In genomic region chr5:93953442-93953841, GRCh38 we compare ENCODE assay signal across 23 cellular contexts.
DNase-seq lines count a peak whose midpoint lies in the region; ATAC-seq and TF ChIP-seq lines count a peak whose summit lies in the region.
"Had no signal": no experiment of that assay in that cellular context is flagged by ENCODE, and none has a peak within 500 bp of the region (broad histone marks: within the 10 kb centered on the region; RNA-seq: fewer than 3 reads in every experiment).

No MANE protein-coding gene starts in this region.

- H2BK5ac ChIP-seq in mesendoderm (ENCODE audit: low read length), result no peak overlapping the region

- no peak overlapping the region for H3K56ac ChIP-seq in mesendoderm (ENCODE audit: low read length)

- H3K9me3 Mint-ChIP-seq in CD4-positive, CD25-positive, alpha-beta regulatory T cell, result peaks cover 0 to 11% (median 4%) of the 10 kb centered on the region in 7 donors
- no peaks in the 10 kb centered on the region for H3K9me3 Mint-ChIP-seq in endodermal cell

- H2AFZ ChIP-seq in HCT116 (ENCODE audit: low read depth, low read length, poor library complexity, severe bottlenecking), result no peak overlapping the region

- H2BK120ac ChIP-seq in mesendoderm (ENCODE audit: low read depth, low read length), result no peak overlapping the region

- RAD21 ChIA-PET in HCT116 (lab: Charles Lee; ENCODE audit: low non-redundant PET in 1 of 2, low total read pairs in 2 of 2, uncharacterized antibody in 2 of 2, unreplicated experiment in 2 of 2), result no interaction called here

- no peaks in the 10 kb centered on the region for H4K20me1 ChIP-seq in HCT116 (ENCODE audit: insufficient read depth)
- H4K20me1 ChIP-seq: BLaER1 treated with 17β-estradiol and CSF1 and Interleukin-3, amounts not matched to agents 10 nM and 100 nM had no signal

- intact Hi-C loops in HCT116 (cut with micrococcal nuclease), result no loop called here

- H3K36me3 ChIP-seq in CD4-positive, CD25-positive, alpha-beta regulatory T cell (ENCODE audit: control insufficient read depth, insufficient read depth, low read length), result peaks cover 16% of the 10 kb centered on the region
- H3K36me3 ChIP-seq in HCT116 (ENCODE audit: control insufficient read depth in 1 of 2, insufficient read depth in 2 of 2, low read length in 2 of 2) (no peaks in the 10 kb centered on the region), endodermal cell (ENCODE audit: control insufficient read depth, insufficient read depth, low read length) (no peaks in the 10 kb centered on the region), mesendoderm (ENCODE audit: control insufficient read depth, insufficient read depth, low read length) (no peaks in the 10 kb centered on the region)
- H3K36me3 ChIP-seq: BE2C had no signal

- no peaks in the 10 kb centered on the region for H3K79me1 ChIP-seq in mesendoderm (ENCODE audit: low read length)

- H3K79me2 ChIP-seq in HCT116 (ENCODE audit: insufficient read depth, low read length) (no peaks in the 10 kb centered on the region), mesendoderm (ENCODE audit: control insufficient read depth, insufficient read depth, low read length) (no peaks in the 10 kb centered on the region)

- H4K5ac ChIP-seq in mesendoderm (ENCODE audit: low read length), result no peak overlapping the region

- H3K4me2 ChIP-seq in HCT116 (ENCODE audit: low read length) (no peak overlapping the region), mesendoderm (ENCODE audit: low read length) (no peak overlapping the region)
- H3K4me2 ChIP-seq: A549; BLaER1 treated with 17β-estradiol and CSF1 and Interleukin-3, amounts not matched to agents 10 nM and 100 nM had no signal

- H3K4ac ChIP-seq in mesendoderm (ENCODE audit: low read depth, low read length), result no peak overlapping the region

- no peaks in the 10 kb centered on the region for H3K27me3 Mint-ChIP-seq in CD4-positive, CD25-positive, alpha-beta regulatory T cell
- no peaks in the 10 kb centered on the region for H3K27me3 Mint-ChIP-seq in endodermal cell (ENCODE audit: insufficient read depth)
- H3K27me3 Mint-ChIP-seq: CD4-positive, alpha-beta memory T cell had no signal

- no peak overlapping the region for H2AK5ac ChIP-seq in mesendoderm (ENCODE audit: low read length)

- DNase-seq in CD4-positive, CD25-positive, alpha-beta regulatory T cell, result no peak
- no peak for DNase-seq in HCT116 (ENCODE audit: low read depth, low spot score)
- no peak for DNase-seq in endodermal cell
- peak; percentile 10 for DNase-seq in mesendoderm
- DNase-seq in activated CD8-positive, alpha-beta memory T cell treated with anti-CD3 and anti-CD28 coated beads, Interleukin-2, amount 50 U/mL, for 4 hours, result no peak
- DNase-seq: 8988T; ACHN; AML-193; BE2C; Calu3; CD4-positive, alpha-beta memory T cell; COR-L47; DMS53; DMS79 treated with DMSO at 0.1 percent for 48 hours; GF-D8; GOT3; H7; HCEC 1CT had no signal

- no TSS peak for BruUV-seq in HCT116 (replicated peaks; lab: Mats Ljungman, UMichigan)

- no peaks in the 10 kb centered on the region for H3K9me3 ChIP-seq in CD4-positive, CD25-positive, alpha-beta regulatory T cell (ENCODE audit: control insufficient read depth in 2 of 2, low read length in 2 of 2)
- no peaks in the 10 kb centered on the region for H3K9me3 ChIP-seq in HCT116 (ENCODE audit: control insufficient read depth in 1 of 2, insufficient read depth in 1 of 2, low read depth in 1 of 2, low read length in 2 of 2)
- no peaks in the 10 kb centered on the region for H3K9me3 ChIP-seq in endodermal cell (ENCODE audit: control insufficient read depth, low read length)
- H3K9me3 ChIP-seq: A549, BE2C had no signal

- CTCF ChIA-PET in HCT116 (lab: Charles Lee), result no interaction called here

- POLR2A ChIA-PET in HCT116 (lab: Charles Lee), result no interaction called here

- TF ChIP-seq CTCF in HCT116 (IDR thresholded peaks at IDR 0.05 in 2 of 3, conservative IDR thresholded peaks at IDR 0.05 in 1 of 3; ENCODE audit: borderline replicate concordance in 1 of 3, insufficient read depth in 1 of 3, low read depth in 2 of 3, low read length in 2 of 3) (no peak), endodermal cell (conservative IDR thresholded peaks at IDR 0.05) (peak; percentile 41)

- H3K4me3 ChIP-seq in CD4-positive, CD25-positive, alpha-beta regulatory T cell (ENCODE audit: low read depth, low read length), result no peak overlapping the region
- H3K4me3 ChIP-seq in HCT116 (replicated peaks in 1 of 2; ENCODE audit: low read depth in 1 of 2, low read length in 2 of 2), result no peak overlapping the region
- H3K4me3 ChIP-seq in endodermal cell (ENCODE audit: low read length), result no peak overlapping the region
- no peak overlapping the region for H3K4me3 ChIP-seq in mesendoderm (ENCODE audit: low read length)
- H3K4me3 ChIP-seq: A549; BLaER1 treated with 17β-estradiol and CSF1 and Interleukin-3, amounts not matched to agents 10 nM and 100 nM had no signal

- TF ChIP-seq RAD21 in HCT116 (IDR thresholded peaks at IDR 0.05; ENCODE audit: low read depth), result no peak

- no peak overlapping the region for H3K9ac ChIP-seq in HCT116 (ENCODE audit: low read length)
- H3K9ac ChIP-seq in endodermal cell (ENCODE audit: extremely low read depth, low read length, poor library complexity, severe bottlenecking), result no peak overlapping the region
- no peak overlapping the region for H3K9ac ChIP-seq in mesendoderm (ENCODE audit: low read length)
- H3K9ac ChIP-seq: BLaER1 treated with 17β-estradiol and CSF1 and Interleukin-3, amounts not matched to agents 10 nM and 100 nM had no signal

- H3K27ac Mint-ChIP-seq in CD4-positive, CD25-positive, alpha-beta regulatory T cell, result peak overlapping the region in 2 of 3 donors; percentile 63 to 69
- H3K27ac Mint-ChIP-seq in endodermal cell, result no peak overlapping the region
- H3K27ac Mint-ChIP-seq: CD4-positive, alpha-beta memory T cell had no signal

- no peak overlapping the region for H3K18ac ChIP-seq in mesendoderm (ENCODE audit: low read length)

- no peak for ATAC-seq in CD4-positive, CD25-positive, alpha-beta regulatory T cell (ENCODE audit: low read depth in 2 of 2)
- ATAC-seq in HCT116 (peak; percentile 53), GM21360 (IDR thresholded peaks at IDR 0.05; ENCODE audit: unreplicated experiment) (no peak), GM18498 (IDR thresholded peaks at IDR 0.05; ENCODE audit: unreplicated experiment) (no peak)

- H3K23ac ChIP-seq in mesendoderm (ENCODE audit: low read length), result no peak overlapping the region

- H3K4me1 ChIP-seq in CD4-positive, CD25-positive, alpha-beta regulatory T cell (ENCODE audit: control insufficient read depth, insufficient read depth, low read length, poor library complexity, severe bottlenecking), result no peaks in the 10 kb centered on the region
- H3K4me1 ChIP-seq in HCT116 (ENCODE audit: control insufficient read depth in 1 of 2, insufficient read depth in 2 of 2, low read length in 2 of 2) (no peaks in the 10 kb centered on the region), endodermal cell (ENCODE audit: control insufficient read depth, insufficient read depth, low read length) (no peaks in the 10 kb centered on the region), mesendoderm (ENCODE audit: control insufficient read depth, low read depth, low read length) (peaks cover 4% of the 10 kb centered on the region)
- H3K4me1 ChIP-seq: A549; BE2C; BLaER1 treated with 17β-estradiol and CSF1 and Interleukin-3, amounts not matched to agents 10 nM and 100 nM had no signal

- H3K9me2 ChIP-seq in HCT116 (ENCODE audit: insufficient read depth), result no peaks in the 10 kb centered on the region

- H4K8ac ChIP-seq in mesendoderm (ENCODE audit: low read depth, low read length), result no peak overlapping the region

- no peak overlapping the region for H3K4me3 Mint-ChIP-seq in CD4-positive, CD25-positive, alpha-beta regulatory T cell
- H3K4me3 Mint-ChIP-seq in endodermal cell, result no peak overlapping the region
- H3K4me3 Mint-ChIP-seq: CD14-positive monocyte; CD4-positive, alpha-beta memory T cell had no signal

- H3K36me3 Mint-ChIP-seq in CD4-positive, CD25-positive, alpha-beta regulatory T cell, result peaks cover 61% of the 10 kb centered on the region
- H3K36me3 Mint-ChIP-seq in endodermal cell (ENCODE audit: low read depth), result peaks cover 3% of the 10 kb centered on the region

- H2BK15ac ChIP-seq in mesendoderm (replicated peaks; ENCODE audit: low read depth), result no peak overlapping the region

- WGBS in endodermal cell (ENCODE audit: insufficient coverage in 1 of 2, insufficient read length in 1 of 2), 2 experiments, result 93 to 100% methylated on average over 1 to 3 of the region's 3 CpGs
- no CpG with 5 or more reads among the region's 3 CpGs for WGBS in mesendoderm (ENCODE audit: extremely low coverage, insufficient coverage, low lambda C conversion rate)

- no peaks in the 10 kb centered on the region for H3K27me3 ChIP-seq in CD4-positive, CD25-positive, alpha-beta regulatory T cell (ENCODE audit: control insufficient read depth, insufficient read depth, low read length)
- H3K27me3 ChIP-seq in HCT116 (ENCODE audit: insufficient read depth, low read length) (no peaks in the 10 kb centered on the region), endodermal cell (ENCODE audit: control insufficient read depth, insufficient read depth, low read length, poor library complexity, severe bottlenecking) (no peaks in the 10 kb centered on the region), mesendoderm (ENCODE audit: insufficient read depth, low read length, poor library complexity) (no peaks in the 10 kb centered on the region)
- H3K27me3 ChIP-seq: BE2C; BLaER1 treated with 17β-estradiol and CSF1 and Interleukin-3, amounts not matched to agents 10 nM and 100 nM had no signal

- TF ChIP-seq POLR2A in HCT116 (IDR thresholded peaks at IDR 0.05; ENCODE audit: borderline replicate concordance, extremely low read depth, insufficient read depth, insufficient read length), result no peak

- H3K4me1 Mint-ChIP-seq in CD4-positive, CD25-positive, alpha-beta regulatory T cell, result peaks cover 0 to 15% (median 5%) of the 10 kb centered on the region in 4 donors
- H3K4me1 Mint-ChIP-seq in endodermal cell, result peaks cover 15% of the 10 kb centered on the region
- H3K4me1 Mint-ChIP-seq: CD14-positive monocyte had no signal

- no peak overlapping the region for H3K27ac ChIP-seq in CD4-positive, CD25-positive, alpha-beta regulatory T cell (ENCODE audit: insufficient read depth, low read length, poor library complexity, severe bottlenecking)
- no peak overlapping the region for H3K27ac ChIP-seq in HCT116 (ENCODE audit: low read depth, low read length)
- no peak overlapping the region for H3K27ac ChIP-seq in endodermal cell (ENCODE audit: low read depth, low read length)
- no peak overlapping the region for H3K27ac ChIP-seq in mesendoderm (ENCODE audit: low read depth, low read length)
- H3K27ac ChIP-seq: A549; BLaER1 treated with 17β-estradiol and CSF1 and Interleukin-3, amounts not matched to agents 10 nM and 100 nM had no signal

TF ChIP-seq in HCT116, 20 proteins besides CTCF, POLR2A, EP300 and RAD21:
- no peak for TF ChIP-seq EGR1 (IDR thresholded peaks at IDR 0.05; ENCODE audit: low read depth)
- TF ChIP-seq ZNF274 (IDR thresholded peaks at IDR 0.05; ENCODE audit: low read depth, low read length), result no peak
